1 cellular context compared by ENCODE assay signal in the genomic region with DNA sequence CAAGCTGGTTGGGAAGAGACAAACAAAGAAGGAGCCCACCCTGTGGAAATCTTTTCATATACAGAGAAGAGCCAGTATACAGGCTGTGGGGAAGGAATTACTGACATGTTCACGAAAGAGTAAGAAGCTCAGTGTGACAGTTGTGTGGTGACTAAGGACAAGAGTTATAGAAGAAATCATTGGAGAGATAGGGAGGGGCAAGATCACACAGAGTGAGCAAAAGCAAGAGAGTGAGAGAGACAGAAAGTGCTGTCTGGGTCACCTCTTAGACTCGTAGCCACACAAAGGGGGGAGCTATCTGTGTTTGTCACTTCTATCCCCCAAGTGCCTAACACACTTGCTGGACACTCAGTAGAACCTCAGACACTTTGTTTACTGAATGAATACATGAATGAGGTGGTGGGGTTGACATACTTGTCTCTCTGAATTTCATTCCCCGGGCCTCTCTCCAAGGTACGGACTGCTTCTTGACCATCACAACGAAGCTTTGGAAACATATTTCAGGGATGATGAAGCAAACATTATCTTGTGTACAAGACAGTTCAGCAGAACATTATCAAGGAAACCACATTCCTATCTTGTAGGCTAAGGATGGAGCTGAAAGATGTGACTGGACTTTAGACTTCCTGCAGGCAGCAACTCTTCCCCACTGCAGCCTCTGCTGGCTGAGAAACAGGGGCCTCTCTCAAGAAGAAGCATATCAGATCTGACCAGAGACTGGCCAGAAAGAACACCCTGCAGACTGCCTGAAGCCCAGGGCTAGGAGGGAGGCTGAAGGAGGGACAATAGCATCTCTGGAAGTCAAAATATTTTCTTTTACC.
TF ChIP-seq lines count a peak whose summit lies in the region.

No MANE protein-coding gene starts in this region.

TF ChIP-seq in SK-N-SH treated with all-trans-retinoic acid at 6 μM for 48 hours, 23 proteins besides CTCF, POLR2A, EP300 and RAD21 (continued from another document):
- TF ChIP-seq, protein P1, sequence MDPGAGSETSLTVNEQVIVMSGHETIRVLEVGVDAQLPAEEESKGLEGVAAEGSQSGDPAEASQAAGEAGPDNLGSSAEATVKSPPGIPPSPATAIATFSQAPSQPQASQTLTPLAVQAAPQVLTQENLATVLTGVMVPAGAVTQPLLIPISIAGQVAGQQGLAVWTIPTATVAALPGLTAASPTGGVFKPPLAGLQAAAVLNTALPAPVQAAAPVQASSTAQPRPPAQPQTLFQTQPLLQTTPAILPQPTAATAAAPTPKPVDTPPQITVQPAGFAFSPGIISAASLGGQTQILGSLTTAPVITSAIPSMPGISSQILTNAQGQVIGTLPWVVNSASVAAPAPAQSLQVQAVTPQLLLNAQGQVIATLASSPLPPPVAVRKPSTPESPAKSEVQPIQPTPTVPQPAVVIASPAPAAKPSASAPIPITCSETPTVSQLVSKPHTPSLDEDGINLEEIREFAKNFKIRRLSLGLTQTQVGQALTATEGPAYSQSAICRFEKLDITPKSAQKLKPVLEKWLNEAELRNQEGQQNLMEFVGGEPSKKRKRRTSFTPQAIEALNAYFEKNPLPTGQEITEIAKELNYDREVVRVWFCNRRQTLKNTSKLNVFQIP (CRISPR knock-in tag; IDR thresholded peaks at IDR 0.05; ENCODE audit: borderline replicate concordance, low read depth) = no peak
- TF ChIP-seq ISL1 (CRISPR knock-in tag; IDR thresholded peaks at IDR 0.05) = no peak
- TF ChIP-seq ZNF8 (CRISPR knock-in tag; IDR thresholded peaks at IDR 0.05) = no peak
TF ChIP-seq in SK-N-SH treated with all-trans-retinoic acid at 6 μM for 48 hours: peak in this region for 0.
